In genomic region chr1:226109829-226110248, GRCh38 we compare ENCODE assay signal across 8 cellular contexts. TPM values are rescaled to one million over a fixed set of nuclear protein-coding genes. Genes with fewer than 3 reads are reported as not detected.
DNase-seq lines count a peak whose midpoint lies in the region; ATAC-seq and TF ChIP-seq lines count a peak whose summit lies in the region.

No MANE protein-coding gene starts in this region.

- WGBS in adipose tissue, 3 donors = 0 to 1% (median 1%) methylated on average over 42 to 57 of the region's 57 CpGs
- WGBS in heart right ventricle, 2 donors = 1% methylated on average over 29 to 45 of the region's 57 CpGs

- DNase-seq in GM10266 (ENCODE audit: extremely low spot score) (peak; percentile 96), NCI-H1105 (lab: John Stamatoyannopoulos, UW) (peak; percentile 64), T follicular helper cell (ENCODE audit: low read depth) (peak; percentile 59), heart right ventricle (peak; percentile 90 to 92), posterior vena cava (ENCODE audit: low spot score) (peak; percentile 96), ureter (ENCODE audit: low spot score) (peak; percentile 91)

- peaks cover 18 to 45% (median 34%) of the 10 kb centered on the region in 9 donors for H3K4me1 ChIP-seq in heart right ventricle

- TF ChIP-seq CTCF in GM10266 (IDR thresholded peaks at IDR 0.05; ENCODE audit: control insufficient read depth, insufficient read depth, low read depth, missing control alignments) (peak; percentile 19), heart right ventricle (IDR thresholded peaks at IDR 0.05) (peak in 3 of 9 donors; percentile 43 to 47 (median 47))

- peak overlapping the region; percentile 68 for H3K27ac ChIP-seq in adipose tissue (ENCODE audit: low read depth, low read length)
- H3K27ac ChIP-seq in heart right ventricle = peak overlapping the region; percentile 93 to 100 (median 99)

- ATAC-seq in HG02588 (IDR thresholded peaks at IDR 0.05; ENCODE audit: unreplicated experiment) = peak; percentile 72
- ATAC-seq in heart right ventricle = peak; percentile 83 to 93 (median 89)

- H3K4me3 ChIP-seq in heart right ventricle = peak overlapping the region; percentile 37 to 75 (median 68)

- H3K36me3 ChIP-seq in heart right ventricle = no peaks in the 10 kb centered on the region

- intact Hi-C loops in heart right ventricle (cut with DNase I) = loop anchor here in 5 of 10 donors (2.0 to 5.0 kb wide), 5 partner anchors 27 to 113 kb away; partner anchors contain the start of genes H3-3A (in 4 of the 5) and SDE2 (in 2 of the 5)
- intact Hi-C loops in posterior vena cava (cut with DNase I) = no loop called here

- H3K9me3 ChIP-seq in heart right ventricle = no peaks in the 10 kb centered on the region

- no peaks in the 10 kb centered on the region for H3K27me3 ChIP-seq in heart right ventricle

RNA-seq across cellular contexts. Expression of gene H3-3A, which starts 47.3 kb away (rescaled TPM):
- polyA plus RNA-seq in adipose tissue (100 to 1,000 TPM; 282 to 940 (median 473) TPM), heart right ventricle (100 to 1,000 TPM; 427 to 452 TPM)
- total RNA-seq in heart right ventricle (100 to 1,000 TPM; 259 to 374 (median 304) TPM), posterior vena cava (100 to 1,000 TPM; 303 to 370 TPM), ureter (501 TPM)

Comparison
In these comparisons a context has a peak if more than half of its experiments do, and no peak if none do; other contexts are left out.
1. Peak in every context shown above with its lines: DNase-seq, ATAC-seq, H3K4me3 ChIP-seq and H3K27ac ChIP-seq.